ENCODE assay signal across 8 cellular contexts in the genomic region with DNA sequence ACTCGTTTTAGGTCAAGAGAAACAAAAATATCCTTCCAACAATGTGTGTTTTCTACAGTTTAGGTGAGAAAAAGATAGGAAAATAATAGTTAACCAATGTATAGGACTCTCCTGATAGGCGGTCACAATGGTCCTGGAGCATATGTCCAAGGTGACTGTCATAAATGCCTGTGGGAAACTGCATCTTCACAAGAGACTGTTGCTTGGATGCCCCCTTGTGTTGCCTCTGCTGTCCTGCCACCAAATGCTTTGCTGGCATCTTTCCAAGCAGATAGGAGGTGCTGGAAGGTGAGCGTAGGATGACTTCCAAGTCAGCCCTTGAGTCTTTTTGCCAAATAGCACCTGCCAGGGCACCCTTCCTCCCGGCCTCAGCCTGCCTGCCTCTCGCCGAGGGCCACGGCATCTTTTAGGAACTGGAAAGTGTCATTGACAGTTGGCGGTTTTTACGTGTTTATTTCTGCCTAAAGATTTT. TPM values are rescaled to one million over a fixed set of nuclear protein-coding genes. Genes with fewer than 3 reads are reported as not detected.
DNase-seq lines count a peak whose midpoint lies in the region; ATAC-seq and TF ChIP-seq lines count a peak whose summit lies in the region.

No MANE protein-coding gene starts in this region.

- H3K27me3 Mint-ChIP-seq in T-cell, result no peaks in the 10 kb centered on the region
- no peaks in the 10 kb centered on the region for H3K27me3 Mint-ChIP-seq in brain

- 78 to 90% (median 83%) methylated on average over 9 of the region's 9 CpGs for WGBS in ovary, 3 donors

- intact Hi-C loops in left colon (cut with DNase I, micrococcal nuclease) (no loop called here), ovary (cut with DNase I) (no loop called here)

- no peak for TF ChIP-seq EP300 in ovary (IDR thresholded peaks at IDR 0.05)

- POLR2A ChIA-PET in T-cell (lab: Charles Lee), result no interaction called here

- H3K36me3 Mint-ChIP-seq in T-cell (peaks cover 31% of the 10 kb centered on the region), brain (peaks cover 26% of the 10 kb centered on the region)

- H3K4me3 Mint-ChIP-seq in T-cell (peak overlapping the region; percentile 87 to 92 (median 89)), brain (no peak overlapping the region)

- peaks cover 1% of the 10 kb centered on the region for H3K4me1 ChIP-seq in ovary (ENCODE audit: insufficient read depth)

- H3K27ac ChIP-seq in ovary, result no peak overlapping the region

- no peaks in the 10 kb centered on the region for H3K9me3 Mint-ChIP-seq in T-cell
- H3K9me3 Mint-ChIP-seq in brain, result peaks cover 0 to 3% (median 0%) of the 10 kb centered on the region in 5 experiments

- peak overlapping the region; percentile 93 to 94 for H3K27ac Mint-ChIP-seq in T-cell
- H3K27ac Mint-ChIP-seq in brain, result peak overlapping the region in 4 of 5 experiments; percentile 24 to 57 (median 53)

- H3K36me3 ChIP-seq in ovary, result no peaks in the 10 kb centered on the region

- peak; percentile 53 to 61 (median 58) for ATAC-seq in T-cell (replicated peaks in 1 of 4)
- ATAC-seq in left colon, result peak; percentile 72
- no peak for ATAC-seq in HG02938 (IDR thresholded peaks at IDR 0.05; ENCODE audit: unreplicated experiment)

- TF ChIP-seq CTCF in brain (conservative IDR thresholded peaks at IDR 0.05) (peak; percentile 47 to 70), ovary (IDR thresholded peaks at IDR 0.05) (no peak)

- H3K4me3 ChIP-seq in ovary, result no peak overlapping the region

- TF ChIP-seq POLR2A in ovary (IDR thresholded peaks at IDR 0.05), result no peak

- peak; percentile 81 for DNase-seq in DMS 273 (lab: John Stamatoyannopoulos, UW; ENCODE audit: unreplicated experiment)
- DNase-seq in Kasumi-1 (lab: John Stamatoyannopoulos, UW), result peak; percentile 73 to 74
- peak; percentile 20 to 71 (median 56) for DNase-seq in T-cell
- DNase-seq in left colon, result peak in 1 of 2 donors; percentile 57
- DNase-seq in stimulated activated naive CD4-positive, alpha-beta T cell (lab: John Stamatoyannopoulos, UW), result peak; percentile 38 to 81 (median 64)
- DNase-seq in ovary, result no peak

- H3K27me3 ChIP-seq in ovary, result no peaks in the 10 kb centered on the region

- no peaks in the 10 kb centered on the region for H3K9me3 ChIP-seq in ovary

- CTCF ChIA-PET in T-cell (lab: Charles Lee), result interaction anchor here in 1 of 2 donors (1.5 to 3.0 kb wide), 2 partner anchors 9 to 29 kb away, joined by 5 to 14 read pairs; no protein-coding TSS in a partner anchor

- peaks cover 28 to 43% (median 34%) of the 10 kb centered on the region in 3 donors for H3K4me1 Mint-ChIP-seq in T-cell
- peaks cover 48% of the 10 kb centered on the region for H3K4me1 Mint-ChIP-seq in brain

RNA-seq across cellular contexts. Expression of gene SACM1L, which starts 24.1 kb away (rescaled TPM):
- 10 to 100 TPM; 62.8 to 81.5 (median 69.1) TPM for total RNA-seq in T-cell
- polyA plus RNA-seq in brain (ENCODE audit: insufficient read depth, low read depth, low replicate concordance), result 9.9 TPM
- total RNA-seq in left colon, result 10 to 100 TPM; 53.1 to 53.9 TPM
- 10 to 100 TPM; 25.7 to 47.3 (median 39.6) TPM for total RNA-seq in ovary
- 10 to 100 TPM; 19.0 to 30.5 TPM for polyA plus RNA-seq in ovary

Comparison
In these comparisons a context has a peak if more than half of its experiments do, and no peak if none do; other contexts are left out.
1. DNase-seq: peak in DMS 273 (single experiment), Kasumi-1 (2 of 2), T-cell (34 of 34) and stimulated activated naive CD4-positive, alpha-beta T cell (6 of 6); none in ovary (0 of 5).
2. H3K4me3 Mint-ChIP-seq: peak in T-cell (3 of 3); none in brain (0 of 5).
3. CTCF ChIP-seq: peak in brain (2 of 2); none in ovary (0 of 3).